In the genomic region with DNA sequence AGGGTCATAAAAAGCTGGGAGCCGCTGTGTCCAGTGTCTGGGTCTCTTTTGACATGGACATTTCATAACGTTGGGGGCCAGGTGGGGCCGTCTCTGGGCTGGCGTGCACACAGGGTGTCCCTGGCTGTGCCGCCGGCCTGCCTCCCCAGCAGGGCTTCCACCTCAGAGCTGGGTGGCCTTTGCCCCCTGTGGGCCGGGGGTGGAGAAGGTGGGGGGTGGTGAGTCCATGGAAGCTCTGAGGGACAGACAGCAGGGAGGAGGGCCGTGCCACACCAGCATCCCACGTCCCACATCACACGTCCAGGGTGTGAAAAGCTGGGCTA, we compare ENCODE assay signal across 18 cellular contexts. TPM values are rescaled to one million over a fixed set of nuclear protein-coding genes. Genes with fewer than 3 reads are reported as not detected.
DNase-seq lines count a peak whose midpoint lies in the region; ATAC-seq, FAIRE-seq and TF ChIP-seq lines count a peak whose summit lies in the region.
"Had no signal": no experiment of that assay in that cellular context is flagged by ENCODE, and none has a peak within 500 bp of the region (broad histone marks: within the 10 kb centered on the region; RNA-seq: fewer than 3 reads in every experiment).

No MANE protein-coding gene starts in this region.

- H3K56ac ChIP-seq in H1 (replicated peaks; ENCODE audit: insufficient read length, low read depth, low read length), result no peak overlapping the region

- H3K36me3 Mint-ChIP-seq in activated naive CD8-positive, alpha-beta T cell treated with anti-CD3 and anti-CD28 coated beads, Interleukin-2, amount 10 ng/mL, durations not matched to agents 7 days and 5 days, result no peaks in the 10 kb centered on the region
- no peaks in the 10 kb centered on the region for H3K36me3 Mint-ChIP-seq in activated naive CD8-positive, alpha-beta T cell treated with anti-CD3 and anti-CD28 coated beads for 36 hours

- H3K36me3 ChIP-seq in HEK293 (ENCODE audit: control insufficient read depth in 2 of 2, insufficient read depth in 1 of 2, low read length in 2 of 2), result no peaks in the 10 kb centered on the region
- no peaks in the 10 kb centered on the region for H3K36me3 ChIP-seq in H1 (ENCODE audit: control insufficient read depth in 2 of 4, insufficient read depth in 4 of 4, low read length in 3 of 4)
- no peaks in the 10 kb centered on the region for H3K36me3 ChIP-seq in skeletal muscle tissue (ENCODE audit: control insufficient read depth in 3 of 3, insufficient read depth in 3 of 3, low read length in 3 of 3)
- no peaks in the 10 kb centered on the region for H3K36me3 ChIP-seq in A673 (ENCODE audit: insufficient read depth, low read length, poor library complexity, severe bottlenecking)
- H3K36me3 ChIP-seq: SJSA1, thyroid gland had no signal

- no peak overlapping the region for H4K5ac ChIP-seq in H1 (ENCODE audit: insufficient read length, low read depth, low read length)

- no peak overlapping the region for H2BK15ac ChIP-seq in H1 (ENCODE audit: low read length)

- TF ChIP-seq POLR2A in H1 (IDR thresholded peaks at IDR 0.05; ENCODE audit: control extremely low read depth in 1 of 2, low read depth in 2 of 2, low read length in 2 of 2), result no peak

- no peak overlapping the region for H3K27ac Mint-ChIP-seq in activated naive CD8-positive, alpha-beta T cell treated with anti-CD3 and anti-CD28 coated beads, Interleukin-2, amount 10 ng/mL, durations not matched to agents 7 days and 5 days
- no peak overlapping the region for H3K27ac Mint-ChIP-seq in activated naive CD8-positive, alpha-beta T cell treated with anti-CD3 and anti-CD28 coated beads for 36 hours
- H3K27ac Mint-ChIP-seq: activated T-helper 17 cell treated with anti-CD3 and anti-CD28 coated beads, Interleukin-2, amount 50 U/mL, for 72 hours; H9; stimulated activated naive B cell treated with anti-CD40 and anti-IgM and Interleukin-4, amounts not matched to agents 10 μg/mL and 1 μg/mL and 100 μg/mL, for 72 hours had no signal

- H3K79me2 ChIP-seq in H1 (ENCODE audit: control insufficient read depth in 1 of 2, insufficient read depth in 2 of 2, low read length in 2 of 2), result no peaks in the 10 kb centered on the region

- H3K23ac ChIP-seq in H1 (ENCODE audit: insufficient read length), result no peak overlapping the region

- H3K27ac ChIP-seq in HEK293 (ENCODE audit: extremely low read depth, low read depth, low read length) (no peak overlapping the region), H1 (ENCODE audit: low read depth, low read length) (no peak overlapping the region), skeletal muscle tissue (ENCODE audit: low read depth, low read length) (peak overlapping the region; percentile 88), A673 (ENCODE audit: low read depth, low read length, poor library complexity, severe bottlenecking) (no peak overlapping the region)
- H3K27ac ChIP-seq: SJSA1, thyroid gland had no signal

- TF ChIP-seq CTCF in HEK293 (tag by site-specific recombination; IDR thresholded peaks at IDR 0.05) (no peak), H1 (IDR thresholded peaks at IDR 0.05; ENCODE audit: control extremely low read depth in 1 of 3, insufficient read depth in 1 of 3, low read depth in 1 of 3, low read length in 3 of 3) (no peak), A673 (conservative IDR thresholded peaks at IDR 0.05; ENCODE audit: low read depth, low read length) (no peak)

- no peak overlapping the region for H3K4ac ChIP-seq in H1 (replicated peaks; ENCODE audit: insufficient read length, low read depth, low read length)

- peaks cover 13% of the 10 kb centered on the region; the same call in 1 of the 2 replicates for H3K23me2 ChIP-seq in H1 (ENCODE audit: low read depth, low read length)

- H3K9ac ChIP-seq in H1 (replicated peaks in 1 of 4; ENCODE audit: extremely low read depth in 1 of 4, low read depth in 3 of 4, low read length in 3 of 4), result no peak overlapping the region
- H3K9ac ChIP-seq in skeletal muscle tissue (ENCODE audit: low read depth in 1 of 3, low read length in 3 of 3), result peak overlapping the region; percentile 51 to 74 (median 59)

- intact Hi-C loops in A673 (cut with micrococcal nuclease; ENCODE audit: unreplicated experiment), result no loop called here

- CTCF ChIA-PET in HEK293 (lab: Yijun Ruan, JAX) (interaction anchor here (0.7 to 1.5 kb wide), 5 partner anchors 13 to 50 kb away, joined by 3 to 9 read pairs (median 3); no protein-coding TSS in a partner anchor), H1 (lab: Charles Lee; ENCODE audit: partially characterized antibody) (interaction anchor here (0.6 to 5.7 kb wide), 10 partner anchors 11 to 738 kb away, joined by 3 to 87 read pairs (median 4); no protein-coding TSS in a partner anchor), A673 (lab: Charles Lee) (interaction anchor here (0.6 to 0.7 kb wide), 2 partner anchors 199 to 389 kb away, joined by 3 read pairs; no protein-coding TSS in a partner anchor)

- 88% methylated on average over 7 of the region's 10 CpGs; no CpG with 5 or more reads in 1 of the 2 experiments for WGBS in H1 (ENCODE audit: extremely low coverage in 1 of 2, insufficient coverage in 1 of 2, insufficient read length in 1 of 2, insufficient replicate concordance in 2 of 2, low coverage in 1 of 2, low lambda C conversion rate in 2 of 2, missing lambda C conversion rate in 1 of 2), 2 experiments

- H3K79me1 ChIP-seq in H1 (ENCODE audit: low read depth, low read length), result no peaks in the 10 kb centered on the region

- H2BK120ac ChIP-seq in H1 (replicated peaks; ENCODE audit: low read depth, low read length), result no peak overlapping the region

- no peaks in the 10 kb centered on the region for H3K9me3 Mint-ChIP-seq in activated naive CD8-positive, alpha-beta T cell treated with anti-CD3 and anti-CD28 coated beads, Interleukin-2, amount 10 ng/mL, durations not matched to agents 7 days and 5 days
- H3K9me3 Mint-ChIP-seq in activated naive CD8-positive, alpha-beta T cell treated with anti-CD3 and anti-CD28 coated beads for 36 hours, result no peaks in the 10 kb centered on the region
- H3K9me3 Mint-ChIP-seq: activated T-helper 17 cell treated with anti-CD3 and anti-CD28 coated beads, Interleukin-2, amount 50 U/mL, for 72 hours; H9; stimulated activated naive B cell treated with anti-CD40 and anti-IgM and Interleukin-4, amounts not matched to agents 10 μg/mL and 1 μg/mL and 100 μg/mL, for 72 hours had no signal

- no peak for TF ChIP-seq RAD21 in H1 (IDR thresholded peaks at IDR 0.05 in 1 of 2, conservative IDR thresholded peaks at IDR 0.05 in 1 of 2; ENCODE audit: low read depth in 2 of 2, low read length in 2 of 2)

- no peak overlapping the region for H2BK5ac ChIP-seq in H1 (ENCODE audit: low read depth, low read length)

- peaks cover 1% of the 10 kb centered on the region for H3K27me3 Mint-ChIP-seq in activated naive CD8-positive, alpha-beta T cell treated with anti-CD3 and anti-CD28 coated beads, Interleukin-2, amount 10 ng/mL, durations not matched to agents 7 days and 5 days
- no peaks in the 10 kb centered on the region for H3K27me3 Mint-ChIP-seq in activated naive CD8-positive, alpha-beta T cell treated with anti-CD3 and anti-CD28 coated beads for 36 hours
- H3K27me3 Mint-ChIP-seq: activated T-helper 17 cell treated with anti-CD3 and anti-CD28 coated beads, Interleukin-2, amount 50 U/mL, for 72 hours; stimulated activated naive B cell treated with anti-CD40 and anti-IgM and Interleukin-4, amounts not matched to agents 10 μg/mL and 1 μg/mL and 100 μg/mL, for 72 hours had no signal

- H2BK12ac ChIP-seq in H1 (ENCODE audit: low read depth, low read length), result no peak overlapping the region

- H3K4me1 Mint-ChIP-seq in activated naive CD8-positive, alpha-beta T cell treated with anti-CD3 and anti-CD28 coated beads, Interleukin-2, amount 10 ng/mL, durations not matched to agents 7 days and 5 days, result peaks cover 31% of the 10 kb centered on the region
- H3K4me1 Mint-ChIP-seq in activated naive CD8-positive, alpha-beta T cell treated with anti-CD3 and anti-CD28 coated beads for 36 hours, result peaks cover 35% of the 10 kb centered on the region

- H3K4me2 ChIP-seq in H1 (ENCODE audit: insufficient read depth in 1 of 2, low read depth in 2 of 2, low read length in 2 of 2), result peak overlapping the region; percentile 69 to 98; a peak in 2 of 4 replicates

- H3K4me3 ChIP-seq in HEK293 (ENCODE audit: low read depth, low read length) (no peak overlapping the region), H1 (ENCODE audit: extremely low read depth in 1 of 4, insufficient read depth in 2 of 4, low read depth in 3 of 4, low read length in 4 of 4) (no peak overlapping the region), skeletal muscle tissue (ENCODE audit: low read length in 3 of 3) (peak overlapping the region in 1 of 3 donors; percentile 85), A673 (ENCODE audit: low read depth, low read length, poor library complexity, severe bottlenecking) (no peak overlapping the region)
- H3K4me3 ChIP-seq: SJSA1 had no signal

- FAIRE-seq in H1 (lab: Jason Lieb, UNC), result no peak
- FAIRE-seq: G401.6, GM19239 had no signal

- no peak overlapping the region for H3K14ac ChIP-seq in H1 (ENCODE audit: insufficient read length)

- peaks cover 9% of the 10 kb centered on the region; the same call in 1 of the 2 replicates for H3K4me1 ChIP-seq in HEK293 (ENCODE audit: control insufficient read depth, insufficient read depth, low read length)
- peaks cover 0 to 8% (median 6%) of the 10 kb centered on the region in 4 experiments; a peak in 6 of 7 replicates for H3K4me1 ChIP-seq in H1 (replicated peaks in 1 of 4; ENCODE audit: control insufficient read depth in 3 of 4, insufficient read depth in 4 of 4, low read length in 3 of 4)
- H3K4me1 ChIP-seq in skeletal muscle tissue (ENCODE audit: control insufficient read depth in 3 of 3, insufficient read depth in 3 of 3, low read length in 3 of 3), result peaks cover 20 to 45% (median 33%) of the 10 kb centered on the region in 3 donors
- peaks cover 6% of the 10 kb centered on the region for H3K4me1 ChIP-seq in A673 (ENCODE audit: insufficient read depth, low read length, poor library complexity, severe bottlenecking)

- no peak overlapping the region for H4K91ac ChIP-seq in H1 (replicated peaks; ENCODE audit: insufficient read length, low read length)

- H3K18ac ChIP-seq in H1 (ENCODE audit: extremely low read depth, low read length), result no peak overlapping the region

- H3K4me3 Mint-ChIP-seq in activated naive CD8-positive, alpha-beta T cell treated with anti-CD3 and anti-CD28 coated beads, Interleukin-2, amount 10 ng/mL, durations not matched to agents 7 days and 5 days, result peak overlapping the region; percentile 30
- no peak overlapping the region for H3K4me3 Mint-ChIP-seq in activated naive CD8-positive, alpha-beta T cell treated with anti-CD3 and anti-CD28 coated beads for 36 hours

- POLR2A ChIA-PET in activated naive CD8-positive, alpha-beta T cell treated with anti-CD3 and anti-CD28 coated beads, Interleukin-2, amount 10 ng/mL, durations not matched to agents 7 days and 5 days (lab: Charles Lee), result interaction anchor here (0.5 to 4.3 kb wide), 5 partner anchors 11 to 116 kb away, joined by 3 to 66 read pairs (median 4); no protein-coding TSS in a partner anchor
- POLR2A ChIA-PET in HEK293 (lab: Yijun Ruan, JAX), result interaction anchor here (0.6 to 1.4 kb wide), 3 partner anchors 24 to 930 kb away, joined by 3 to 7 read pairs (median 3); a partner anchor contains a TSS
- POLR2A ChIA-PET in H1 (lab: Charles Lee; ENCODE audit: partially characterized antibody), result interaction anchor here (0.6 to 2.3 kb wide), 9 partner anchors 10 to 122 kb away, joined by 3 to 8 read pairs (median 4); no protein-coding TSS in a partner anchor
- POLR2A ChIA-PET in A673 (lab: Charles Lee; ENCODE audit: low non-redundant PET), result no interaction called here

- no peak overlapping the region for H4K8ac ChIP-seq in H1 (ENCODE audit: extremely low read depth, insufficient read depth, low read length)

- no TSS peak for BruUV-seq in A673 (replicated peaks; lab: Mats Ljungman, UMichigan)

- H2BK20ac ChIP-seq in H1 (ENCODE audit: low read length), result no peak overlapping the region

- no peak for DNase-seq in activated naive CD8-positive, alpha-beta T cell treated with anti-CD3 and anti-CD28 coated beads, Interleukin-2, amount 10 ng/mL, durations not matched to agents 7 days and 5 days
- no peak for DNase-seq in activated naive CD8-positive, alpha-beta T cell treated with anti-CD3 and anti-CD28 coated beads for 36 hours
- no peak for DNase-seq in H1 (ENCODE audit: low read depth in 1 of 2, low spot score in 2 of 2)
- no peak for DNase-seq in A673 (ENCODE audit: low spot score)
- DNase-seq: activated CD4-positive, CD25-positive, alpha-beta regulatory T cell; NCI-H1694 treated with DMSO at 0.1 percent for 48 hours; NCI-H82; stimulated activated naive B cell treated with anti-CD40 and anti-IgM and Interleukin-4, amounts not matched to agents 10 μg/mL and 1 μg/mL and 100 μg/mL, for 72 hours had no signal

- no peak for ATAC-seq in activated naive CD8-positive, alpha-beta T cell treated with anti-CD3 and anti-CD28 coated beads, Interleukin-2, amount 10 ng/mL, durations not matched to agents 7 days and 5 days (ENCODE audit: low read depth)
- ATAC-seq in GM21723 (IDR thresholded peaks at IDR 0.05; ENCODE audit: unreplicated experiment), result no peak
- ATAC-seq in GM21367 (IDR thresholded peaks at IDR 0.05; ENCODE audit: unreplicated experiment), result no peak

- H3K9me3 ChIP-seq in HEK293 (ENCODE audit: control insufficient read depth, insufficient read depth, low read depth, low read length), result no peaks in the 10 kb centered on the region
- no peaks in the 10 kb centered on the region for H3K9me3 ChIP-seq in H1 (ENCODE audit: insufficient read depth in 2 of 2, low read depth in 1 of 2, low read length in 1 of 2)
- no peaks in the 10 kb centered on the region for H3K9me3 ChIP-seq in skeletal muscle tissue (ENCODE audit: control insufficient read depth in 3 of 3, low read length in 3 of 3)
- no peaks in the 10 kb centered on the region for H3K9me3 ChIP-seq in A673 (ENCODE audit: low read depth, low read length, poor library complexity, severe bottlenecking)
- H3K9me3 ChIP-seq: SJSA1, thyroid gland had no signal

- H3K27me3 ChIP-seq in H1 (replicated peaks in 1 of 4; ENCODE audit: control insufficient read depth in 3 of 4, extremely low read depth in 1 of 4, insufficient read depth in 3 of 4, low read length in 3 of 4) (peaks cover 0 to 12% (median 9%) of the 10 kb centered on the region in 4 experiments; a peak in 3 of 7 replicates), skeletal muscle tissue (ENCODE audit: control insufficient read depth in 3 of 3, insufficient read depth in 3 of 3, low read length in 3 of 3) (peaks cover 0 to 26% (median 16%) of the 10 kb centered on the region in 3 donors), A673 (replicated peaks; ENCODE audit: insufficient read depth, low read depth, low read length, poor library complexity) (no peaks in the 10 kb centered on the region)
- H3K27me3 ChIP-seq: thyroid gland had no signal

- H4K20me1 ChIP-seq in H1 (replicated peaks in 1 of 2; ENCODE audit: control insufficient read depth in 1 of 2, insufficient read depth in 2 of 2, low read length in 2 of 2), result peaks cover 0 to 2% of the 10 kb centered on the region in 2 experiments

- no peak for TF ChIP-seq EP300 in H1 (IDR thresholded peaks at IDR 0.05; ENCODE audit: borderline replicate concordance in 1 of 2, low read depth in 2 of 2, low read length in 2 of 2)

- H2AFZ ChIP-seq in H1 (ENCODE audit: low read length), result no peak overlapping the region

- no peak overlapping the region for H2AK5ac ChIP-seq in H1 (ENCODE audit: low read depth, low read length)

RNA-seq across cellular contexts. Expression of a gene that starts 0.9 kb away (rescaled TPM):
- 10 to 100 TPM; 14.4 to 15.0 TPM for total RNA-seq in activated naive CD8-positive, alpha-beta T cell treated with anti-CD3 and anti-CD28 coated beads, Interleukin-2, amount 10 ng/mL, durations not matched to agents 7 days and 5 days
- 1 to 10 TPM; 2.0 to 2.2 TPM for total RNA-seq in activated naive CD8-positive, alpha-beta T cell treated with anti-CD3 and anti-CD28 coated beads for 36 hours
- 8.5 and 8.7 TPM in 2 replicates for total RNA-seq in H1 (2021; fragmentation: NEBNext Ultra II Directional; extraction: Animal tissue kit (Norgen Biotek cat#: 25700))
- polyA plus RNA-seq in H1 (2011; rRNA removed), result 13.3 and 15.8 TPM in 2 replicates
- 9.4 TPM for polyA plus RNA-seq in H1 (2011; cell fraction: cytosol; rRNA removed)
- 11.3 TPM for polyA plus RNA-seq in H1 (2011; cell fraction: nucleus; rRNA removed)
- 5.5 to 8.7 TPM (median 8.3 TPM) in 4 replicates for polyA plus RNA-seq in H1 (2012, experiment 1 of 2)
- polyA plus RNA-seq in H1 (2012, experiment 2 of 2), result 9.6 TPM
- polyA plus RNA-seq in H1 (2013, experiment 1 of 2), result 9.0 TPM
- polyA plus RNA-seq in H1 (2013, experiment 2 of 2), result 9.0 TPM
- polyA minus RNA-seq in H1 (2011; rRNA and poly(A)+ RNA removed), result 4.3 and 5.2 TPM in 2 replicates
- polyA minus RNA-seq in H1 (2011; cell fraction: cytosol; rRNA and poly(A)+ RNA removed), result 7.3 TPM
- 4.7 TPM for polyA minus RNA-seq in H1 (2011; cell fraction: nucleus; rRNA and poly(A)+ RNA removed)
- total RNA-seq in skeletal muscle tissue (8.4 TPM), A673 (2021) (not detected in 2 replicates)

RNA-seq across cellular contexts. Expression of a gene that starts 19.0 kb away (rescaled TPM):
- total RNA-seq in activated naive CD8-positive, alpha-beta T cell treated with anti-CD3 and anti-CD28 coated beads, Interleukin-2, amount 10 ng/mL, durations not matched to agents 7 days and 5 days, result 100 to 1,000 TPM; 227 to 229 TPM
- 10 to 100 TPM; 58.7 to 59.0 TPM for total RNA-seq in activated naive CD8-positive, alpha-beta T cell treated with anti-CD3 and anti-CD28 coated beads for 36 hours
- 28.7 and 31.2 TPM in 2 replicates for total RNA-seq in H1 (2021; fragmentation: NEBNext Ultra II Directional; extraction: Animal tissue kit (Norgen Biotek cat#: 25700))
- polyA plus RNA-seq in H1 (2011; rRNA removed), result 29.8 and 36.6 TPM in 2 replicates
- 33.3 TPM for polyA plus RNA-seq in H1 (2011; cell fraction: cytosol; rRNA removed)
- 86.5 TPM for polyA plus RNA-seq in H1 (2011; cell fraction: nucleus; rRNA removed)
- polyA plus RNA-seq in H1 (2012, experiment 1 of 2), result 11.9 to 24.8 TPM (median 22.4 TPM) in 4 replicates
- 21.8 TPM for polyA plus RNA-seq in H1 (2012, experiment 2 of 2)
- polyA plus RNA-seq in H1 (2013, experiment 1 of 2), result 24.2 TPM
- polyA plus RNA-seq in H1 (2013, experiment 2 of 2), result 22.1 TPM
- 11.7 and 12.3 TPM in 2 replicates for polyA minus RNA-seq in H1 (2011; rRNA and poly(A)+ RNA removed)
- polyA minus RNA-seq in H1 (2011; cell fraction: cytosol; rRNA and poly(A)+ RNA removed), result 23.6 TPM
- 24.6 TPM for polyA minus RNA-seq in H1 (2011; cell fraction: nucleus; rRNA and poly(A)+ RNA removed)
- total RNA-seq in skeletal muscle tissue (12.0 TPM), A673 (2021) (32.3 and 36.3 TPM in 2 replicates)

RNA-seq across cellular contexts. Expression of a gene that starts 19.1 kb away (rescaled TPM):
- 10 to 100 TPM; 22.8 to 25.7 TPM for total RNA-seq in activated naive CD8-positive, alpha-beta T cell treated with anti-CD3 and anti-CD28 coated beads, Interleukin-2, amount 10 ng/mL, durations not matched to agents 7 days and 5 days
- total RNA-seq in activated naive CD8-positive, alpha-beta T cell treated with anti-CD3 and anti-CD28 coated beads for 36 hours, result 10 to 100 TPM; 59.7 to 62.7 TPM
- total RNA-seq in H1 (2021; fragmentation: NEBNext Ultra II Directional; extraction: Animal tissue kit (Norgen Biotek cat#: 25700)), result 42.9 and 49.7 TPM in 2 replicates
- polyA plus RNA-seq in H1 (2011; rRNA removed), result 32.7 and 45.4 TPM in 2 replicates
- polyA plus RNA-seq in H1 (2011; cell fraction: cytosol; rRNA removed), result 29.7 TPM
- polyA plus RNA-seq in H1 (2011; cell fraction: nucleus; rRNA removed), result 60.2 TPM
- 22.3 to 36.0 TPM (median 28.1 TPM) in 4 replicates for polyA plus RNA-seq in H1 (2012, experiment 1 of 2)
- 31.0 TPM for polyA plus RNA-seq in H1 (2012, experiment 2 of 2)
- polyA plus RNA-seq in H1 (2013, experiment 1 of 2), result 62.2 TPM
- polyA plus RNA-seq in H1 (2013, experiment 2 of 2), result 60.5 TPM
- 10.7 and 10.9 TPM in 2 replicates for polyA minus RNA-seq in H1 (2011; rRNA and poly(A)+ RNA removed)
- polyA minus RNA-seq in H1 (2011; cell fraction: cytosol; rRNA and poly(A)+ RNA removed), result 19.5 TPM
- polyA minus RNA-seq in H1 (2011; cell fraction: nucleus; rRNA and poly(A)+ RNA removed), result 20.0 TPM
- total RNA-seq in skeletal muscle tissue (10.4 TPM), A673 (2021) (45.0 and 47.5 TPM in 2 replicates)

RNA-seq across cellular contexts. Expression of a gene that starts 24.3 kb away (rescaled TPM):
- 10 to 100 TPM; 80.7 to 84.2 TPM for total RNA-seq in activated naive CD8-positive, alpha-beta T cell treated with anti-CD3 and anti-CD28 coated beads, Interleukin-2, amount 10 ng/mL, durations not matched to agents 7 days and 5 days
- 10 to 100 TPM; 53.3 to 56.6 TPM for total RNA-seq in activated naive CD8-positive, alpha-beta T cell treated with anti-CD3 and anti-CD28 coated beads for 36 hours
- 77.3 and 80.6 TPM in 2 replicates for total RNA-seq in H1 (2021; fragmentation: NEBNext Ultra II Directional; extraction: Animal tissue kit (Norgen Biotek cat#: 25700))
- polyA plus RNA-seq in H1 (2011; rRNA removed), result 47.2 and 72.1 TPM in 2 replicates
- 74.6 TPM for polyA plus RNA-seq in H1 (2011; cell fraction: cytosol; rRNA removed)
- polyA plus RNA-seq in H1 (2011; cell fraction: nucleus; rRNA removed), result 130 TPM
- polyA plus RNA-seq in H1 (2012, experiment 1 of 2), result 52.7 to 95.2 TPM (median 88.5 TPM) in 4 replicates
- 64.7 TPM for polyA plus RNA-seq in H1 (2012, experiment 2 of 2)
- polyA plus RNA-seq in H1 (2013, experiment 1 of 2), result 71.4 TPM
- 71.3 TPM for polyA plus RNA-seq in H1 (2013, experiment 2 of 2)
- 15.9 and 21.7 TPM in 2 replicates for polyA minus RNA-seq in H1 (2011; rRNA and poly(A)+ RNA removed)
- polyA minus RNA-seq in H1 (2011; cell fraction: cytosol; rRNA and poly(A)+ RNA removed), result 39.8 TPM
- polyA minus RNA-seq in H1 (2011; cell fraction: nucleus; rRNA and poly(A)+ RNA removed), result 41.1 TPM
- total RNA-seq in skeletal muscle tissue, result 14.1 TPM
- total RNA-seq in A673 (2021), result 127 and 131 TPM in 2 replicates

RNA-seq across cellular contexts. Expression of a gene that starts 36.4 kb away (rescaled TPM):
- total RNA-seq in activated naive CD8-positive, alpha-beta T cell treated with anti-CD3 and anti-CD28 coated beads, Interleukin-2, amount 10 ng/mL, durations not matched to agents 7 days and 5 days, result 100 to 1,000 TPM; 505 to 513 TPM
- total RNA-seq in activated naive CD8-positive, alpha-beta T cell treated with anti-CD3 and anti-CD28 coated beads for 36 hours, result 100 to 1,000 TPM; 197 to 204 TPM
- total RNA-seq in H1 (2021; fragmentation: NEBNext Ultra II Directional; extraction: Animal tissue kit (Norgen Biotek cat#: 25700)), result 136 and 161 TPM in 2 replicates
- polyA plus RNA-seq in H1 (2011; rRNA removed), result 254 and 340 TPM in 2 replicates
- 233 TPM for polyA plus RNA-seq in H1 (2011; cell fraction: cytosol; rRNA removed)
- polyA plus RNA-seq in H1 (2011; cell fraction: nucleus; rRNA removed), result 322 TPM
- polyA plus RNA-seq in H1 (2012, experiment 1 of 2), result 69.1 to 193 TPM (median 184 TPM) in 4 replicates
- polyA plus RNA-seq in H1 (2012, experiment 2 of 2), result 245 TPM
- 267 TPM for polyA plus RNA-seq in H1 (2013, experiment 1 of 2)
- polyA plus RNA-seq in H1 (2013, experiment 2 of 2), result 285 TPM
- 41.6 and 53.9 TPM in 2 replicates for polyA minus RNA-seq in H1 (2011; rRNA and poly(A)+ RNA removed)
- polyA minus RNA-seq in H1 (2011; cell fraction: cytosol; rRNA and poly(A)+ RNA removed), result 80.0 TPM
- 68.6 TPM for polyA minus RNA-seq in H1 (2011; cell fraction: nucleus; rRNA and poly(A)+ RNA removed)
- 90.8 TPM for total RNA-seq in skeletal muscle tissue
- 44.7 and 53.6 TPM in 2 replicates for total RNA-seq in A673 (2021)
- total RNA-seq: SJSA1 had no signal

Comparison
In these comparisons a context has a peak if more than half of its experiments do, and no peak if none do; other contexts are left out.
1. H3K9ac ChIP-seq: peak in skeletal muscle tissue (3 of 3); none in H1 (0 of 4).